Comparison of ENCODE assay signal across 17 cellular contexts in genomic region chr5:149053027-149053705, GRCh38. TPM values are rescaled to one million over a fixed set of nuclear protein-coding genes. Genes with fewer than 3 reads are reported as not detected.
DNase-seq lines count a peak whose midpoint lies in the region; ATAC-seq, FAIRE-seq and TF ChIP-seq lines count a peak whose summit lies in the region.
"Had no signal": no experiment of that assay in that cellular context is flagged by ENCODE, and none has a peak within 500 bp of the region (broad histone marks: within the 10 kb centered on the region; RNA-seq: fewer than 3 reads in every experiment).

No MANE protein-coding gene starts in this region.

- H3K9ac ChIP-seq in astrocyte (ENCODE audit: low read length) = no peak overlapping the region

- no peaks in the 10 kb centered on the region for H3K9me3 Mint-ChIP-seq in astrocyte (ENCODE audit: unreplicated experiment)
- H3K9me3 Mint-ChIP-seq: natural killer cell had no signal

- peak; percentile 90 for FAIRE-seq in astrocyte (lab: Jason Lieb, UNC)
- FAIRE-seq: islet of Langerhans had no signal

- H3K79me2 ChIP-seq in astrocyte (ENCODE audit: insufficient read depth, low read length) = no peaks in the 10 kb centered on the region

- H3K9me3 ChIP-seq in HEK293 (ENCODE audit: control insufficient read depth, insufficient read depth, low read depth, low read length) (no peaks in the 10 kb centered on the region), astrocyte (ENCODE audit: insufficient read depth, low read depth, low read length) (no peaks in the 10 kb centered on the region), heart right ventricle (peaks cover 0 to 12% (median 4%) of the 10 kb centered on the region in 11 donors), suprapubic skin (no peaks in the 10 kb centered on the region)
- H3K9me3 ChIP-seq: sigmoid colon, thoracic aorta had no signal

- WGBS in heart right ventricle, 2 donors = 50 to 62% methylated on average over 2 of the region's 2 CpGs
- WGBS in suprapubic skin = 14% methylated on average over 2 of the region's 2 CpGs

- H3K27me3 ChIP-seq in astrocyte (ENCODE audit: insufficient read depth, low read length) = no peaks in the 10 kb centered on the region
- H3K27me3 ChIP-seq in heart right ventricle = no peaks in the 10 kb centered on the region
- H3K27me3 ChIP-seq in suprapubic skin = no peaks in the 10 kb centered on the region
- H3K27me3 ChIP-seq: sigmoid colon had no signal

- peak overlapping the region; percentile 1 for H3K4me2 ChIP-seq in astrocyte (ENCODE audit: low read length)

- H3K36me3 ChIP-seq in HEK293 (ENCODE audit: control insufficient read depth in 2 of 2, insufficient read depth in 1 of 2, low read length in 2 of 2) (no peaks in the 10 kb centered on the region), astrocyte (ENCODE audit: insufficient read depth, low read length) (no peaks in the 10 kb centered on the region), heart right ventricle (peaks cover 0 to 12% (median 0%) of the 10 kb centered on the region in 9 donors), suprapubic skin (no peaks in the 10 kb centered on the region)
- H3K36me3 ChIP-seq: sigmoid colon, thoracic aorta had no signal

- no peaks in the 10 kb centered on the region for H4K20me1 ChIP-seq in astrocyte (ENCODE audit: insufficient read depth, low read length)

- H2AFZ ChIP-seq in astrocyte (ENCODE audit: low read depth, low read length) = no peak overlapping the region

- peaks cover 2% of the 10 kb centered on the region for H3K36me3 Mint-ChIP-seq in astrocyte (ENCODE audit: low read depth, unreplicated experiment)
- H3K36me3 Mint-ChIP-seq: natural killer cell had no signal

- intact Hi-C loops in heart right ventricle (cut with DNase I) = loop anchor here in 1 of 10 donors (5.0 kb wide), 1 partner anchor 59 kb away; no protein-coding TSS in a partner anchor

- CTCF ChIA-PET in HEK293 (lab: Yijun Ruan, JAX) = interaction anchor here (0.7 to 1.6 kb wide), 2 partner anchors 89 to 323 kb away, joined by 3 read pairs; partner anchors contain the start of gene ABLIM3

- POLR2A ChIA-PET in HEK293 (lab: Yijun Ruan, JAX) = no interaction called here

- TF ChIP-seq CTCF in HEK293 (tag by site-specific recombination; IDR thresholded peaks at IDR 0.05) = no peak
- TF ChIP-seq CTCF in astrocyte (IDR thresholded peaks at IDR 0.05; ENCODE audit: insufficient read depth, low read depth, low read length) = no peak
- no peak for TF ChIP-seq CTCF in heart right ventricle (IDR thresholded peaks at IDR 0.05)
- no peak for TF ChIP-seq CTCF in suprapubic skin (IDR thresholded peaks at IDR 0.05)

- H3K27me3 Mint-ChIP-seq in astrocyte (ENCODE audit: low read depth, unreplicated experiment) = peaks cover 5% of the 10 kb centered on the region

- H3K4me3 Mint-ChIP-seq in astrocyte (ENCODE audit: unreplicated experiment) = no peak overlapping the region
- H3K4me3 Mint-ChIP-seq: activated CD8-positive, alpha-beta T cell treated with anti-CD3 and anti-CD28 coated beads, Interleukin-2, amount 10 ng/mL, durations not matched to agents 7 days and 5 days; natural killer cell had no signal

- TF ChIP-seq EP300 in suprapubic skin (IDR thresholded peaks at IDR 0.05) = no peak

- H3K4me1 ChIP-seq in HEK293 (ENCODE audit: control insufficient read depth, insufficient read depth, low read length) (no peaks in the 10 kb centered on the region), astrocyte (ENCODE audit: insufficient read depth, low read length) (no peaks in the 10 kb centered on the region), heart right ventricle (peaks cover 0 to 13% (median 6%) of the 10 kb centered on the region in 9 donors), suprapubic skin (peaks cover 13% of the 10 kb centered on the region)

- H3K27ac Mint-ChIP-seq in astrocyte (ENCODE audit: unreplicated experiment) = no peak overlapping the region
- H3K27ac Mint-ChIP-seq: activated CD8-positive, alpha-beta T cell treated with anti-CD3 and anti-CD28 coated beads, Interleukin-2, amount 10 ng/mL, durations not matched to agents 7 days and 5 days; natural killer cell had no signal

- ATAC-seq in heart right ventricle (peak in 2 of 8 donors; percentile 27 to 33), HG02623 (IDR thresholded peaks at IDR 0.05; ENCODE audit: unreplicated experiment) (no peak)
- ATAC-seq: activated CD8-positive, alpha-beta T cell treated with anti-CD3 and anti-CD28 coated beads, Interleukin-2, amount 10 ng/mL, durations not matched to agents 7 days and 5 days; natural killer cell had no signal

- H3K4me1 Mint-ChIP-seq in astrocyte (ENCODE audit: low read depth, unreplicated experiment) = peaks cover 6% of the 10 kb centered on the region
- H3K4me1 Mint-ChIP-seq: natural killer cell had no signal

- no peak for TF ChIP-seq POLR2A in suprapubic skin (IDR thresholded peaks at IDR 0.05)

- DNase-seq in astrocyte (ENCODE audit: low read depth) (peak; percentile 76), heart right ventricle (no peak), suprapubic skin (ENCODE audit: low spot score in 2 of 2) (no peak), NCI-H1436 treated with DMSO at 0.1 percent for 48 hours (lab: John Stamatoyannopoulos, UW) (no peak)
- no peak for DNase-seq in activated CD4-positive, CD25-positive, alpha-beta regulatory T cell treated with anti-CD3 and anti-CD28 coated beads, Interleukin-2, amount 50 U/mL, for 72 hours
- DNase-seq: activated CD8-positive, alpha-beta T cell treated with anti-CD3 and anti-CD28 coated beads, Interleukin-2, amount 10 ng/mL, durations not matched to agents 7 days and 5 days; activated naive CD4-positive, alpha-beta T cell treated with Interleukin-2 at 50 U/mL for 16 hours; Kasumi-1; natural killer cell; NCI-H2107; OCI-M1; sigmoid colon; T-helper 2 cell had no signal

- H3K27ac ChIP-seq in HEK293 (ENCODE audit: extremely low read depth, low read depth, low read length) (no peak overlapping the region), astrocyte (ENCODE audit: low read depth, low read length) (no peak overlapping the region), heart right ventricle (peak overlapping the region in 6 of 10 donors; percentile 28 to 39 (median 36)), suprapubic skin (peak overlapping the region; percentile 50)

- H3K4me3 ChIP-seq in HEK293 (ENCODE audit: low read depth, low read length) (no peak overlapping the region), astrocyte (ENCODE audit: insufficient read depth, low read depth, low read length) (no peak overlapping the region), heart right ventricle (no peak overlapping the region), suprapubic skin (no peak overlapping the region)
- H3K4me3 ChIP-seq: sigmoid colon, thoracic aorta had no signal

TF ChIP-seq in HEK293, 187 proteins besides CTCF, POLR2A, EP300 and RAD21:
- TF ChIP-seq ZNF580 (tag by site-specific recombination; IDR thresholded peaks at IDR 0.05) = no peak
- TF ChIP-seq ZNF768 (tag by site-specific recombination; IDR thresholded peaks at IDR 0.05) = no peak
- TF ChIP-seq FEZF1 (tag by site-specific recombination; IDR thresholded peaks at IDR 0.05) = peak; percentile 27; the same call in 1 of the 2 replicates
- no peak for TF ChIP-seq ZNF211 (tag by site-specific recombination; IDR thresholded peaks at IDR 0.05; ENCODE audit: low read depth)
- no peak for TF ChIP-seq YY2 (tag by site-specific recombination; IDR thresholded peaks at IDR 0.05)

RNA-seq across cellular contexts. Expression of gene SH3TC2, which starts 9.7 kb away (rescaled TPM):
- total RNA-seq in astrocyte (2.6 and 3.1 TPM in 2 replicates), heart right ventricle (10 to 100 TPM in 2 of 10 donors, 1 to 10 TPM in 7, under 1 TPM in 1; 0.97 to 13.1 (median 7.4) TPM), suprapubic skin (1 to 10 TPM; 1.9 to 8.2 (median 5.2) TPM)
- polyA plus RNA-seq in heart right ventricle = 1 to 10 TPM in 1 of 2 donors, under 1 TPM in 1; 0.91 to 2.9 TPM
- total RNA-seq: activated CD8-positive, alpha-beta T cell treated with anti-CD3 and anti-CD28 coated beads, Interleukin-2, amount 10 ng/mL, durations not matched to agents 7 days and 5 days had no signal

Comparison
In these comparisons a context has a peak if more than half of its experiments do, and no peak if none do; other contexts are left out.
1. H3K27ac ChIP-seq: peak in heart right ventricle (6 of 10) and suprapubic skin (single experiment); none in HEK293 (single experiment) and astrocyte (single experiment).